Comparison of ENCODE assay signal across 2 cellular contexts in genomic region chr17:45200701-45201100, GRCh38.
A peak's percentile ranks its signal among the peaks of the same experiment; 100 is the strongest.
TF ChIP-seq lines count a peak whose summit lies in the region.

No MANE protein-coding gene starts in this region.

TF ChIP-seq in HepG2, 621 proteins besides CTCF, POLR2A, EP300 and RAD21 (continues in another document):
- no peak for TF ChIP-seq MED1 (CRISPR knock-in tag; IDR thresholded peaks at IDR 0.05)
- TF ChIP-seq PAXIP1 (CRISPR knock-in tag; conservative IDR thresholded peaks at IDR 0.05), result no peak
- TF ChIP-seq SRSF1 (optimal IDR thresholded peaks at IDR 0.05; ENCODE audit: low read depth, low read length), result peak; percentile 46
- no peak for TF ChIP-seq KDM4B (CRISPR knock-in tag; IDR thresholded peaks at IDR 0.05)
- TF ChIP-seq ZNF362 (CRISPR knock-in tag; IDR thresholded peaks at IDR 0.05; ENCODE audit: borderline replicate concordance), result peak; percentile 53; the same call in 1 of the 2 replicates
- TF ChIP-seq ZBTB38 (CRISPR knock-in tag; IDR thresholded peaks at IDR 0.05), result no peak
- peak; percentile 58 for TF ChIP-seq RARA (CRISPR knock-in tag; IDR thresholded peaks at IDR 0.05)
- TF ChIP-seq ZBTB49 (CRISPR knock-in tag; IDR thresholded peaks at IDR 0.05; ENCODE audit: borderline replicate concordance), result 0 out of 2 replicates have a peak, but pooled peaks have one; percentile 45
- TF ChIP-seq ZFP37 (CRISPR knock-in tag; IDR thresholded peaks at IDR 0.05; ENCODE audit: borderline replicate concordance), result 0 out of 2 replicates have a peak, but pooled peaks have one; percentile 31
- no peak for TF ChIP-seq NFYC (CRISPR knock-in tag; IDR thresholded peaks at IDR 0.05)
- peak; percentile 56 for TF ChIP-seq TEAD3 (CRISPR knock-in tag; optimal IDR thresholded peaks at IDR 0.05; ENCODE audit: borderline replicate concordance)
- peak; percentile 71; the same call in 1 of the 2 replicates for TF ChIP-seq RXRA (CRISPR knock-in tag; IDR thresholded peaks at IDR 0.05)
- peak; percentile 47; the same call in 1 of the 2 replicates for TF ChIP-seq SALL1 (CRISPR knock-in tag; IDR thresholded peaks at IDR 0.05)
- 0 out of 2 replicates have a peak, but pooled peaks have one; percentile 29 for TF ChIP-seq ZNF331 (CRISPR knock-in tag; IDR thresholded peaks at IDR 0.05)
- peak; percentile 25; the same call in 1 of the 2 replicates for TF ChIP-seq ZNF792 (CRISPR knock-in tag; IDR thresholded peaks at IDR 0.05)
- 0 out of 2 replicates have a peak, but pooled peaks have one; percentile 69 for TF ChIP-seq ZNF512B (CRISPR knock-in tag; IDR thresholded peaks at IDR 0.05; ENCODE audit: borderline replicate concordance)
- TF ChIP-seq TOE1 (CRISPR knock-in tag; IDR thresholded peaks at IDR 0.05), result 0 out of 2 replicates have a peak, but pooled peaks have one; percentile 26
- peak; percentile 18 for TF ChIP-seq XRCC5 (optimal IDR thresholded peaks at IDR 0.05; ENCODE audit: low read length)

TF ChIP-seq in K562, 482 proteins besides CTCF, POLR2A, EP300 and RAD21:
- no peak for TF ChIP-seq ZNF395 (CRISPR knock-in tag; IDR thresholded peaks at IDR 0.05)
- 0 out of 2 replicates have a peak, but pooled peaks have one; percentile 8 for TF ChIP-seq CEBPB (tag; IDR thresholded peaks at IDR 0.05)
- TF ChIP-seq PBX2 (CRISPR knock-in tag; IDR thresholded peaks at IDR 0.05; ENCODE audit: low read depth), result no peak
- 0 out of 2 replicates have a peak, but pooled peaks have one; percentile 25 for TF ChIP-seq PBX2 (tag; conservative IDR thresholded peaks at IDR 0.05; ENCODE audit: low read depth)
- no peak for TF ChIP-seq SRSF9 (IDR thresholded peaks at IDR 0.05; ENCODE audit: borderline replicate concordance, low read depth, low read length)
- TF ChIP-seq JUN (IDR thresholded peaks at IDR 0.05; ENCODE audit: borderline replicate concordance, low read depth, low read length), result no peak
- no peak for TF ChIP-seq JUN (CRISPR knock-in tag; IDR thresholded peaks at IDR 0.05; ENCODE audit: borderline replicate concordance)
- peak; percentile 86 for TF ChIP-seq ZBTB33 (CRISPR knock-in tag; IDR thresholded peaks at IDR 0.05)
- no peak for TF ChIP-seq RBFOX2 (IDR thresholded peaks at IDR 0.05; ENCODE audit: low read depth, low read length)
- no peak for TF ChIP-seq BRF2 (IDR thresholded peaks at IDR 0.05; ENCODE audit: borderline replicate concordance, insufficient read depth, insufficient read length)
- no peak for TF ChIP-seq PHF21A (IDR thresholded peaks at IDR 0.05; ENCODE audit: borderline replicate concordance, low read depth)
